Comparison of ENCODE assay signal across 31 cellular contexts in genomic region chrX:75337525-75337924, GRCh38.
"Had no signal": no experiment of that assay in that cellular context is flagged by ENCODE, and none has a peak within 500 bp of the region (broad histone marks: within the 10 kb centered on the region; RNA-seq: fewer than 3 reads in every experiment).

No MANE protein-coding gene starts in this region.

- H3K36me3 ChIP-seq: brain microvascular endothelial cell, cardiac muscle cell, Peyer's patch had no signal

- H3K4me1 Mint-ChIP-seq: activated B cell treated with CpG ODN at 0.5 μM for 24 hours; activated naive CD4-positive, alpha-beta T cell treated with anti-CD3 and anti-CD28 coated beads, Interleukin-2, amount 10 ng/mL, durations not matched to agents 7 days and 5 days; activated naive CD8-positive, alpha-beta T cell treated with anti-CD3 and anti-CD28 coated beads, Interleukin-2, amount 50 U/mL, for 24 hours; T-cell had no signal

- H3K4me1 ChIP-seq: Peyer's patch had no signal

- H3K27me3 ChIP-seq: brain microvascular endothelial cell, cardiac muscle cell, Peyer's patch had no signal

- DNase-seq: activated B cell treated with CpG ODN at 0.5 μM for 24 hours; activated CD4-positive, alpha-beta memory T cell treated with anti-CD3 and anti-CD28 coated beads for 36 hours; activated CD4-positive, alpha-beta T cell treated with anti-CD3 and anti-CD28 coated beads for 4 hours; activated CD4-positive, alpha-beta T cell treated with anti-CD3 and anti-CD28 coated beads, Interleukin-2, amount 50 U/mL, for 1 hour; activated CD4-positive, CD25-positive, alpha-beta regulatory T cell treated with anti-CD3 and anti-CD28 coated beads, Interleukin-2, amount 50 U/mL, for 72 hours; activated CD8-positive, alpha-beta memory T cell treated with anti-CD3 and anti-CD28 coated beads, Interleukin-2, amount 50 U/mL, for 4 hours; activated effector memory CD4-positive, alpha-beta T cell treated with Interleukin-2 at 50 U/mL for 16 hours; activated naive CD4-positive, alpha-beta T cell treated with anti-CD3 and anti-CD28 coated beads, Interleukin-2, amount 10 ng/mL, durations not matched to agents 7 days and 5 days; activated naive CD8-positive, alpha-beta T cell treated with anti-CD3 and anti-CD28 coated beads, Interleukin-2, amount 50 U/mL, for 24 hours; activated T-cell treated with anti-CD3 and anti-CD28 coated beads for 4 hours; activated T-cell treated with anti-CD3 and anti-CD28 coated beads, Interleukin-2, amount 50 U/mL, for 4 hours; anterior cingulate cortex; brain microvascular endothelial cell; NCI-H1105; NCI-H1417 treated with DMSO at 0.1 percent for 48 hours; NCI-H187 treated with DMSO at 0.1 percent for 48 hours; NCI-H2081; NCI-H345; NCI-H526; NCI-H748 treated with DMSO at 0.1 percent for 48 hours; NK-92 treated with Interleukin-12 subunit alpha and Interleukin-12 subunit beta, amount 100 ng/mL, for 24 hours; PC-3; Peyer's patch; SIG-M5; T-cell; T-helper 17 cell had no signal

- H3K4me3 Mint-ChIP-seq: activated B cell treated with CpG ODN at 0.5 μM for 24 hours; activated CD4-positive, alpha-beta memory T cell treated with anti-CD3 and anti-CD28 coated beads for 36 hours; activated naive CD4-positive, alpha-beta T cell treated with anti-CD3 and anti-CD28 coated beads, Interleukin-2, amount 10 ng/mL, durations not matched to agents 7 days and 5 days; activated naive CD8-positive, alpha-beta T cell; activated naive CD8-positive, alpha-beta T cell treated with anti-CD3 and anti-CD28 coated beads, Interleukin-2, amount 50 U/mL, for 24 hours; activated T-cell treated with anti-CD3 and anti-CD28 coated beads, Interleukin-2, amount 50 U/mL, for 4 hours; activated T-helper 1 cell treated with anti-CD3 and anti-CD28 coated beads, Interleukin-12 subunit alpha, Interleukin-12 subunit beta, Interleukin-2, Interleukin-4 antibody, amounts not matched to agents 30 ng/mL and 10 ng/mL and 1 ng/mL, durations not matched to agents 14 hours and 24 hours and 36 hours; T-cell; T-helper 17 cell had no signal

- H3K9me3 Mint-ChIP-seq: activated B cell treated with CpG ODN at 0.5 μM for 24 hours had no signal

- H3K27ac ChIP-seq: brain microvascular endothelial cell, cardiac muscle cell, Peyer's patch, RWPE1, VCaP had no signal

- H3K4me3 ChIP-seq: cardiac muscle cell, Peyer's patch had no signal

- H3K9me3 ChIP-seq: Peyer's patch had no signal

- H3K27ac Mint-ChIP-seq: activated B cell treated with CpG ODN at 0.5 μM for 24 hours; activated CD4-positive, alpha-beta memory T cell treated with anti-CD3 and anti-CD28 coated beads for 36 hours; activated naive CD4-positive, alpha-beta T cell treated with anti-CD3 and anti-CD28 coated beads, Interleukin-2, amount 10 ng/mL, durations not matched to agents 7 days and 5 days; activated naive CD8-positive, alpha-beta T cell; activated naive CD8-positive, alpha-beta T cell treated with anti-CD3 and anti-CD28 coated beads, Interleukin-2, amount 50 U/mL, for 24 hours; activated T-helper 1 cell treated with anti-CD3 and anti-CD28 coated beads, Interleukin-12 subunit alpha, Interleukin-12 subunit beta, Interleukin-2, Interleukin-4 antibody, amounts not matched to agents 30 ng/mL and 10 ng/mL and 1 ng/mL, durations not matched to agents 14 hours and 24 hours and 36 hours; T-cell; T-helper 17 cell had no signal

- H3K27me3 Mint-ChIP-seq: activated B cell treated with CpG ODN at 0.5 μM for 24 hours; activated CD4-positive, alpha-beta memory T cell treated with anti-CD3 and anti-CD28 coated beads for 36 hours; activated naive CD4-positive, alpha-beta T cell treated with anti-CD3 and anti-CD28 coated beads, Interleukin-2, amount 10 ng/mL, durations not matched to agents 7 days and 5 days; activated naive CD8-positive, alpha-beta T cell; activated naive CD8-positive, alpha-beta T cell treated with anti-CD3 and anti-CD28 coated beads, Interleukin-2, amount 50 U/mL, for 24 hours; T-cell; T-helper 17 cell had no signal
